6 cellular contexts compared by ENCODE assay signal in genomic region chr9:114471157-114471556, GRCh38.
"Had no signal": no experiment of that assay in that cellular context is flagged by ENCODE, and none has a peak within 500 bp of the region (broad histone marks: within the 10 kb centered on the region; RNA-seq: fewer than 3 reads in every experiment).

No MANE protein-coding gene starts in this region.

- H3K4me2 ChIP-seq: KMS-11 had no signal

- DNase-seq: IMR-90, KBM-7, KG1 had no signal

- H3K9ac ChIP-seq: KMS-11 had no signal

- H3K27ac ChIP-seq: HL-60, KMS-11 had no signal

- FAIRE-seq: HTR-8/SVneo had no signal
